ENCODE assay signal across 24 cellular contexts in genomic region chr20:64168381-64169088, GRCh38. TPM values are rescaled to one million over a fixed set of nuclear protein-coding genes. Genes with fewer than 3 reads are reported as not detected.
DNase-seq lines count a peak whose midpoint lies in the region; ATAC-seq and FAIRE-seq lines count a peak whose summit lies in the region.
"Had no signal": no experiment of that assay in that cellular context is flagged by ENCODE, and none has a peak within 500 bp of the region (broad histone marks: within the 10 kb centered on the region; RNA-seq: fewer than 3 reads in every experiment).

No MANE protein-coding gene starts in this region.

- CTCF ChIA-PET in activated CD8-positive, alpha-beta memory T cell treated with anti-CD3 and anti-CD28 coated beads, Interleukin-2, amount 10 ng/mL, durations not matched to agents 7 days and 5 days (lab: Charles Lee) = no interaction called here

- H3K4me1 Mint-ChIP-seq in activated CD8-positive, alpha-beta memory T cell treated with anti-CD3 and anti-CD28 coated beads, Interleukin-2, amount 10 ng/mL, durations not matched to agents 7 days and 5 days = no peaks in the 10 kb centered on the region
- H3K4me1 Mint-ChIP-seq: CD8-positive, alpha-beta memory T cell had no signal

- no peaks in the 10 kb centered on the region for H3K9me3 Mint-ChIP-seq in activated CD8-positive, alpha-beta memory T cell treated with anti-CD3 and anti-CD28 coated beads, Interleukin-2, amount 10 ng/mL, durations not matched to agents 7 days and 5 days (ENCODE audit: low read depth)
- H3K9me3 Mint-ChIP-seq: CD8-positive, alpha-beta memory T cell had no signal

- no peak overlapping the region for H3K4me3 Mint-ChIP-seq in activated CD8-positive, alpha-beta memory T cell treated with anti-CD3 and anti-CD28 coated beads, Interleukin-2, amount 10 ng/mL, durations not matched to agents 7 days and 5 days
- H3K4me3 Mint-ChIP-seq: CD8-positive, alpha-beta memory T cell had no signal

- no peak for ATAC-seq in activated CD8-positive, alpha-beta memory T cell treated with anti-CD3 and anti-CD28 coated beads, Interleukin-2, amount 10 ng/mL, durations not matched to agents 7 days and 5 days
- ATAC-seq in GM21737 (IDR thresholded peaks at IDR 0.05; ENCODE audit: unreplicated experiment) = no peak
- ATAC-seq in GM21825 (IDR thresholded peaks at IDR 0.05; ENCODE audit: unreplicated experiment) = no peak
- ATAC-seq: left lung, mucosa of descending colon, sciatic nerve had no signal

- no peaks in the 10 kb centered on the region for H3K36me3 Mint-ChIP-seq in activated CD8-positive, alpha-beta memory T cell treated with anti-CD3 and anti-CD28 coated beads, Interleukin-2, amount 10 ng/mL, durations not matched to agents 7 days and 5 days
- H3K36me3 Mint-ChIP-seq: CD8-positive, alpha-beta memory T cell had no signal

- peak; percentile 73 for FAIRE-seq in HTR-8/SVneo (lab: Jason Lieb, UNC)
- FAIRE-seq: G401.6, TTC549 had no signal

- H3K27ac Mint-ChIP-seq in activated CD8-positive, alpha-beta memory T cell treated with anti-CD3 and anti-CD28 coated beads, Interleukin-2, amount 10 ng/mL, durations not matched to agents 7 days and 5 days = no peak overlapping the region

- DNase-seq in DMS 273 (lab: John Stamatoyannopoulos, UW; ENCODE audit: unreplicated experiment) (peak; percentile 85), HTR-8/SVneo (ENCODE audit: insufficient read length, low spot score) (no peak), RPMI7951 (ENCODE audit: low read depth) (peak; percentile 42), myocyte (ENCODE audit: low read depth) (peak; percentile 19), COR-L47 (lab: John Stamatoyannopoulos, UW) (no peak)
- DNase-seq in activated CD8-positive, alpha-beta memory T cell treated with anti-CD3 and anti-CD28 coated beads, Interleukin-2, amount 10 ng/mL, durations not matched to agents 7 days and 5 days = no peak
- DNase-seq: activated CD4-positive, alpha-beta T cell treated with anti-CD3 and anti-CD28 coated beads for 48 hours; activated gamma-delta T cell; amygdala; CD8-positive, alpha-beta memory T cell; effector memory CD4-positive, alpha-beta T cell; left lung; MG63; mucosa of descending colon; NCI-H226; stimulated activated naive CD4-positive, alpha-beta T cell had no signal

- peaks cover 13% of the 10 kb centered on the region for H3K27me3 Mint-ChIP-seq in activated CD8-positive, alpha-beta memory T cell treated with anti-CD3 and anti-CD28 coated beads, Interleukin-2, amount 10 ng/mL, durations not matched to agents 7 days and 5 days

RNA-seq across cellular contexts. Expression of gene MYT1, which starts 4.3 kb away (rescaled TPM):
- not detected in 2 replicates for total RNA-seq in RPMI7951 (2014; rRNA removed; shearing (Covaris generic))
- total RNA-seq in myocyte = not detected in 2 replicates
- 0.03 TPM for polyA plus RNA-seq in myocyte (2012)
- not detected for total RNA-seq in activated CD8-positive, alpha-beta memory T cell treated with anti-CD3 and anti-CD28 coated beads, Interleukin-2, amount 10 ng/mL, durations not matched to agents 7 days and 5 days
- total RNA-seq: chondrocyte, esophagus muscularis mucosa, glomerular endothelial cell, left lung, sciatic nerve had no signal
- polyA plus RNA-seq: CD8-positive, alpha-beta memory T cell had no signal

Comparison
In these comparisons a context has a peak if more than half of its experiments do, and no peak if none do; other contexts are left out.
1. DNase-seq: peak in DMS 273 (single experiment), RPMI7951 (single experiment) and myocyte (single experiment); none in HTR-8/SVneo (single experiment), activated CD8-positive, alpha-beta memory T cell treated with anti-CD3 and anti-CD28 coated beads, Interleukin-2, amount 10 ng/mL, durations not matched to agents 7 days and 5 days (single experiment) and COR-L47 (single experiment).